31 cellular contexts compared by ENCODE assay signal in genomic region chr3:65449841-65450416, GRCh38.
"Had no signal": no experiment of that assay in that cellular context is flagged by ENCODE, and none has a peak within 500 bp of the region (broad histone marks: within the 10 kb centered on the region; RNA-seq: fewer than 3 reads in every experiment).

No MANE protein-coding gene starts in this region.

- H3K4me3 ChIP-seq: neural progenitor cell, ovary, psoas muscle, skin epidermis, smooth muscle cell, spleen, suprapubic skin, testis, tibial artery, transverse colon, upper lobe of right lung, uterus had no signal

- H3K4me2 ChIP-seq: neural progenitor cell, smooth muscle cell had no signal

- H3K36me3 ChIP-seq: neural progenitor cell, ovary, spleen, suprapubic skin, tibial artery, transverse colon, upper lobe of right lung, uterus had no signal

- H3K36me3 Mint-ChIP-seq: natural killer cell; stimulated activated memory B cell treated with anti-CD40 and anti-IgM and Interleukin-4, amounts not matched to agents 10 μg/mL and 1 μg/mL and 100 μg/mL, for 72 hours had no signal

- H3K27ac ChIP-seq: neural progenitor cell, ovary, parathyroid adenoma, psoas muscle, skin epidermis, spleen, suprapubic skin, testis, tibial artery, transverse colon, upper lobe of right lung, uterus had no signal

- DNase-seq: natural killer cell; occipital lobe; ovary; posterior cingulate gyrus; psoas muscle; right cardiac atrium; spleen; stimulated activated CD4-positive, alpha-beta T cell treated with anti-CD3 and anti-CD28 coated beads, Interleukin-12 subunit alpha, Interleukin-12 subunit beta, amount 100 ng/mL, for 4 hours; stimulated activated CD4-positive, alpha-beta T cell treated with anti-CD3 and anti-CD28 coated beads, Interleukin-1b, Interleukin-23, amount 100 ng/mL, for 48 hours; stimulated activated CD4-positive, alpha-beta T cell treated with anti-CD3 and anti-CD28 coated beads, Interleukin-4, amount 100 ng/mL, for 1 hour; stimulated activated CD4-positive, alpha-beta T cell treated with anti-CD3 and anti-CD28 coated beads, Interleukin-4, amount 100 ng/mL, for 4 hours; stimulated activated CD8-positive, alpha-beta memory T cell treated with anti-CD3 and anti-CD28 coated beads, Interleukin-4, amount 100 ng/mL, for 48 hours; stimulated activated naive CD4-positive, alpha-beta T cell; stimulated activated naive CD8-positive, alpha-beta T cell treated with anti-CD3 and anti-CD28 coated beads, Interleukin-15, amount 100 ng/mL, for 72 hours; stimulated activated naive CD8-positive, alpha-beta T cell treated with anti-CD3 and anti-CD28 coated beads, Interleukin-15, Interleukin-2, amounts not matched to agents 100 U/mL and 50 U/mL, for 24 hours; substantia nigra; testis; tibial artery; transverse colon; upper lobe of right lung; uterus had no signal

- H3K4me1 ChIP-seq: parathyroid adenoma, psoas muscle, spleen, suprapubic skin, testis, tibial artery, transverse colon, upper lobe of right lung, uterus had no signal

- H2AFZ ChIP-seq: neural progenitor cell, parathyroid adenoma had no signal

- H3K27me3 Mint-ChIP-seq: progenitor cell of endocrine pancreas; stimulated activated memory B cell treated with anti-CD40 and anti-IgM and Interleukin-4, amounts not matched to agents 10 μg/mL and 1 μg/mL and 100 μg/mL, for 72 hours; stimulated activated naive CD8-positive, alpha-beta T cell treated with anti-CD3 and anti-CD28 coated beads, Interleukin-15, amount 100 ng/mL, for 72 hours; type B pancreatic cell had no signal

- H3K27me3 ChIP-seq: neural progenitor cell, ovary, spleen, suprapubic skin, testis, tibial artery, transverse colon, upper lobe of right lung, uterus had no signal

- H3K79me2 ChIP-seq: parathyroid adenoma had no signal

- H3K27ac Mint-ChIP-seq: natural killer cell; nephron; neural progenitor cell; progenitor cell of endocrine pancreas; stimulated activated memory B cell treated with anti-CD40 and anti-IgM and Interleukin-4, amounts not matched to agents 10 μg/mL and 1 μg/mL and 100 μg/mL, for 72 hours; stimulated activated naive CD8-positive, alpha-beta T cell treated with anti-CD3 and anti-CD28 coated beads, Interleukin-15, amount 100 ng/mL, for 72 hours; type B pancreatic cell had no signal

- H3K9me3 Mint-ChIP-seq: nephron, neural progenitor cell, type B pancreatic cell had no signal

- ATAC-seq: natural killer cell; psoas muscle; right cardiac atrium; sciatic nerve; stimulated activated memory B cell treated with anti-CD40 and anti-IgM and Interleukin-4, amounts not matched to agents 10 μg/mL and 1 μg/mL and 100 μg/mL, for 72 hours; stimulated activated naive CD8-positive, alpha-beta T cell treated with anti-CD3 and anti-CD28 coated beads, Interleukin-15, amount 100 ng/mL, for 72 hours; stimulated activated naive CD8-positive, alpha-beta T cell treated with anti-CD3 and anti-CD28 coated beads, Interleukin-15, Interleukin-2, amounts not matched to agents 100 U/mL and 50 U/mL, for 24 hours; upper lobe of right lung had no signal

- H3K9me3 ChIP-seq: ovary, psoas muscle, spleen, suprapubic skin, testis, tibial artery, transverse colon, upper lobe of right lung, uterus had no signal

- H3K4me1 Mint-ChIP-seq: natural killer cell; nephron; stimulated activated memory B cell treated with anti-CD40 and anti-IgM and Interleukin-4, amounts not matched to agents 10 μg/mL and 1 μg/mL and 100 μg/mL, for 72 hours; stimulated activated naive CD8-positive, alpha-beta T cell treated with anti-CD3 and anti-CD28 coated beads, Interleukin-15, amount 100 ng/mL, for 72 hours had no signal

- H3K4me3 Mint-ChIP-seq: natural killer cell; nephron; neural progenitor cell; stimulated activated memory B cell treated with anti-CD40 and anti-IgM and Interleukin-4, amounts not matched to agents 10 μg/mL and 1 μg/mL and 100 μg/mL, for 72 hours; stimulated activated naive CD8-positive, alpha-beta T cell treated with anti-CD3 and anti-CD28 coated beads, Interleukin-15, amount 100 ng/mL, for 72 hours; type B pancreatic cell had no signal

- H3K9ac ChIP-seq: neural progenitor cell, parathyroid adenoma had no signal
